Comparison of ENCODE assay signal across 21 cellular contexts in the genomic region with DNA sequence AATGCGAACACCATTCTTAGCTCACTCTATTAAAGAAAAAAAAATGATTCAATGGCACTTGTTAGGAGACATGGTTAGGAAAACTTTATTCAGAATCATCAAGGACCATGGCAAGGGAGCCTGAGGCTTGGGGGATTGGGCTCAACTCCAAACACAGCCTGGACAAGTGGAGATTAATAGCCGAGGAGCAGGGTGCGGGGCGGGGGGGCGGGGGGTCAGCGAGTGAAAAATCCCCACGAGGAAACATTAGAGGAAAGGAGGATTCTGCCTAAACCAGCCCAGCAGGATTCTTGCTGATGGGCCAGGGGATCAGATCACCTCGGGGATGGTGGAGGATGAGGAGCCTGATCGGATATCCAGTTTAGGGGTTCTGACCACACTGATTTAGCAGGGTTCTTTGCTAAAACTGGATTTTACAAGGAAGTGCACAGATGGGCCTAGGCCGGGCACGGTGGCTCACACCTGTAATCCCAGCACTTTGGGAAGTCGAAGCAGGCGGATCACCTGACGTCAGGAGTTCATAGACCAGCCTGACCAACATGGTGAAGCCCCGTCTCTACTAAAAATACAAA. TPM values are rescaled to one million over a fixed set of nuclear protein-coding genes. Genes with fewer than 3 reads are reported as not detected.
"Had no signal": no experiment of that assay in that cellular context is flagged by ENCODE, and none has a peak within 500 bp of the region (broad histone marks: within the 10 kb centered on the region; RNA-seq: fewer than 3 reads in every experiment).

No MANE protein-coding gene starts in this region.

- H3K27me3 ChIP-seq: ascending aorta, uterus had no signal

- H3K36me3 ChIP-seq: ascending aorta, brain microvascular endothelial cell, thoracic aorta, uterus had no signal

- H3K27ac ChIP-seq: ascending aorta, thoracic aorta, uterus, VCaP had no signal

- DNase-seq: activated CD4-positive, alpha-beta T cell treated with anti-CD3 and anti-CD28 coated beads for 4 hours; activated CD4-positive, alpha-beta T cell treated with anti-CD3 and anti-CD28 coated beads, Interleukin-2, amount 50 U/mL, for 4 hours; activated effector memory CD4-positive, alpha-beta T cell treated with Interleukin-2 at 50 U/mL for 16 hours; activated naive CD4-positive, alpha-beta T cell treated with Interleukin-2 at 50 U/mL for 16 hours; activated T-cell treated with anti-CD3 and anti-CD28 coated beads for 4 hours; cortex of kidney; effector memory CD8-positive, alpha-beta T cell; hippocampal formation; left colon; midbrain; naive thymus-derived CD8-positive, alpha-beta T cell; stimulated activated CD4-positive, alpha-beta T cell treated with anti-CD3 and anti-CD28 coated beads, Interleukin-2, amount 100 ng/mL, for 48 hours; stimulated activated naive CD4-positive, alpha-beta T cell treated with Interleukin-2 at 50 U/mL for 16 hours; uterus had no signal

- H3K9me3 ChIP-seq: ascending aorta, thoracic aorta, uterus had no signal

- FAIRE-seq: kidney, TTC549 had no signal

- H3K4me3 ChIP-seq: ascending aorta, thoracic aorta, uterus had no signal

- ATAC-seq: effector memory CD8-positive, alpha-beta T cell; left colon; naive thymus-derived CD8-positive, alpha-beta T cell had no signal

- H3K4me1 ChIP-seq: ascending aorta, uterus had no signal

RNA-seq across cellular contexts. Expression of gene FIBCD1, which starts 24.4 kb away (rescaled TPM):
- total RNA-seq: ascending aorta; liver; naive thymus-derived CD8-positive, alpha-beta T cell; thoracic aorta had no signal
- polyA plus RNA-seq: liver; naive thymus-derived CD8-positive, alpha-beta T cell had no signal
